Comparison of ENCODE assay signal across 2 cellular contexts in genomic region chr6:13973422-13973821, GRCh38. TPM values are rescaled to one million over a fixed set of nuclear protein-coding genes. Genes with fewer than 3 reads are reported as not detected.
"Had no signal": no experiment of that assay in that cellular context is flagged by ENCODE, and none has a peak within 500 bp of the region (broad histone marks: within the 10 kb centered on the region; RNA-seq: fewer than 3 reads in every experiment).

No MANE protein-coding gene starts in this region.

RNA-seq across cellular contexts. Expression of gene RNF182, which starts 48.7 kb away (rescaled TPM):
- total RNA-seq: thoracic aorta, transverse colon had no signal
